8 cellular contexts compared by ENCODE assay signal in genomic region chr11:72239296-72239848, GRCh38. TPM values are rescaled to one million over a fixed set of nuclear protein-coding genes. Genes with fewer than 3 reads are reported as not detected.
A peak's percentile ranks its signal among the peaks of the same experiment; 100 is the strongest.
DNase-seq lines count a peak whose midpoint lies in the region; ATAC-seq, FAIRE-seq and TF ChIP-seq lines count a peak whose summit lies in the region.

No MANE protein-coding gene starts in this region.

- H3F3A ChIP-seq in neural cell (ENCODE audit: insufficient read depth, low read length, poor library complexity, severe bottlenecking), result no peaks in the 10 kb centered on the region

- DNase-seq in activated effector memory CD4-positive, alpha-beta T cell treated with anti-CD3 and anti-CD28 coated beads, Interleukin-2, amount 50 U/mL, for 16 hours, result peak; percentile 61
- no peak for DNase-seq in activated effector memory CD4-positive, alpha-beta T cell treated with Interleukin-2 at 50 U/mL for 16 hours
- peak; percentile 8 for DNase-seq in RCC 7860 (ENCODE audit: low spot score)
- no peak for DNase-seq in esophagus muscularis mucosa (ENCODE audit: extremely low spot score)
- no peak for DNase-seq in NCI-H1048 (lab: John Stamatoyannopoulos, UW)

- H3K9me3 ChIP-seq in esophagus muscularis mucosa, result no peaks in the 10 kb centered on the region
- peaks cover 4% of the 10 kb centered on the region for H3K9me3 ChIP-seq in neural cell (ENCODE audit: low read length)

- H3K4me3 ChIP-seq in esophagus muscularis mucosa (peak overlapping the region; percentile 47 to 62 (median 55)), neural cell (ENCODE audit: low read length) (no peak overlapping the region)

- H4K20me1 ChIP-seq in neural cell (ENCODE audit: insufficient read depth), result no peaks in the 10 kb centered on the region

- H3K79me2 ChIP-seq in neural cell (replicated peaks; ENCODE audit: insufficient read depth, low read length), result no peaks in the 10 kb centered on the region

- no peak overlapping the region for H3K4me2 ChIP-seq in neural cell (ENCODE audit: low read length)

- ATAC-seq in GM19328 (IDR thresholded peaks at IDR 0.05; ENCODE audit: unreplicated experiment) (no peak), GM19324 (IDR thresholded peaks at IDR 0.05; ENCODE audit: low FRiP score, unreplicated experiment) (no peak)

- peaks cover 15 to 39% (median 22%) of the 10 kb centered on the region in 4 donors for H3K27me3 ChIP-seq in esophagus muscularis mucosa
- H3K27me3 ChIP-seq in neural cell (ENCODE audit: insufficient read depth, low read depth, low read length), result peaks cover 60% of the 10 kb centered on the region

- no peak for TF ChIP-seq CTCF in esophagus muscularis mucosa (IDR thresholded peaks at IDR 0.05)
- TF ChIP-seq CTCF in neural cell (IDR thresholded peaks at IDR 0.05; ENCODE audit: poor library complexity, severe bottlenecking), result no peak

- no peak overlapping the region for H2AFZ ChIP-seq in neural cell (ENCODE audit: low read depth, low read length)

- TF ChIP-seq EP300 in esophagus muscularis mucosa (IDR thresholded peaks at IDR 0.05) (no peak), neural cell (conservative IDR thresholded peaks at IDR 0.05; ENCODE audit: poor library complexity, severe bottlenecking) (no peak)

- no peak for TF ChIP-seq RAD21 in neural cell (conservative IDR thresholded peaks at IDR 0.05)

- H3K9ac ChIP-seq in neural cell (ENCODE audit: low read length), result no peak overlapping the region

- FAIRE-seq in RCC 7860 (lab: Jason Lieb, UNC), result no peak

- intact Hi-C loops in esophagus muscularis mucosa (cut with DNase I), result loop anchor here (5.0 kb wide), 1 partner anchor 178 kb away; no protein-coding TSS in a partner anchor

- no peak for TF ChIP-seq POLR2A in esophagus muscularis mucosa (IDR thresholded peaks at IDR 0.05; ENCODE audit: low read depth)

- peak overlapping the region; percentile 76 to 86 (median 78) for H3K27ac ChIP-seq in esophagus muscularis mucosa (replicated peaks in 1 of 4)
- H3K27ac ChIP-seq in neural cell (ENCODE audit: low read length), result no peak overlapping the region

- 7% methylated on average over 9 of the region's 27 CpGs for WGBS in esophagus muscularis mucosa

- H3K9me2 ChIP-seq in neural cell (ENCODE audit: insufficient read depth, low read length), result no peaks in the 10 kb centered on the region

- H3K4me1 ChIP-seq in esophagus muscularis mucosa, result peaks cover 51 to 81% (median 77%) of the 10 kb centered on the region in 4 donors

- H3K36me3 ChIP-seq in esophagus muscularis mucosa (peaks cover 10 to 41% (median 38%) of the 10 kb centered on the region in 4 donors), neural cell (ENCODE audit: insufficient read depth, low read length) (no peaks in the 10 kb centered on the region)

TF ChIP-seq in neural cell, 6 proteins besides CTCF, POLR2A, EP300 and RAD21:
- peak; percentile 12 for TF ChIP-seq EZH2 (IDR thresholded peaks at IDR 0.05; ENCODE audit: borderline replicate concordance, insufficient read depth, low read length, poor library complexity, severe bottlenecking)
- no peak for TF ChIP-seq MXI1 (conservative IDR thresholded peaks at IDR 0.05; ENCODE audit: poor library complexity, severe bottlenecking)

RNA-seq across cellular contexts. Expression of gene PHOX2A, which starts 4.6 kb away (rescaled TPM):
- total RNA-seq in esophagus muscularis mucosa, result 1 to 10 TPM; 1.2 to 1.3 (median 1.3) TPM
- not detected in 2 replicates for polyA plus RNA-seq in neural cell
- polyA minus RNA-seq in neural cell, result not detected in 2 replicates

RNA-seq across cellular contexts. Expression of gene INPPL1, which starts 14.8 kb away (rescaled TPM):
- 100 to 1,000 TPM in 2 of 4 donors, 10 to 100 TPM in 2; 61.6 to 158 (median 100) TPM for total RNA-seq in esophagus muscularis mucosa
- 1.5 and 2.0 TPM in 2 replicates for polyA plus RNA-seq in neural cell
- 0.93 and 1.5 TPM in 2 replicates for polyA minus RNA-seq in neural cell

RNA-seq across cellular contexts. Expression of gene FOLR2, which starts 22.8 kb away (rescaled TPM):
- total RNA-seq in esophagus muscularis mucosa, result 10 to 100 TPM; 26.6 to 78.7 (median 33.1) TPM
- not detected in 2 replicates for polyA plus RNA-seq in neural cell
- not detected in 2 replicates for polyA minus RNA-seq in neural cell

RNA-seq across cellular contexts. Expression of gene FOLR1, which starts 47.4 kb away (rescaled TPM):
- 1 to 10 TPM in 1 of 4 donors, under 1 TPM in 1, not detected in 2; 0.40 to 1.0 TPM for total RNA-seq in esophagus muscularis mucosa
- polyA plus RNA-seq in neural cell, result not detected in 2 replicates
- not detected in 2 replicates for polyA minus RNA-seq in neural cell

Comparison
In these comparisons a context has a peak if more than half of its experiments do, and no peak if none do; other contexts are left out.
1. DNase-seq: peak in activated effector memory CD4-positive, alpha-beta T cell treated with anti-CD3 and anti-CD28 coated beads, Interleukin-2, amount 50 U/mL, for 16 hours (single experiment) and RCC 7860 (single experiment); none in activated effector memory CD4-positive, alpha-beta T cell treated with Interleukin-2 at 50 U/mL for 16 hours (single experiment), esophagus muscularis mucosa (single experiment) and NCI-H1048 (single experiment).